13 cellular contexts compared by ENCODE assay signal in the genomic region with DNA sequence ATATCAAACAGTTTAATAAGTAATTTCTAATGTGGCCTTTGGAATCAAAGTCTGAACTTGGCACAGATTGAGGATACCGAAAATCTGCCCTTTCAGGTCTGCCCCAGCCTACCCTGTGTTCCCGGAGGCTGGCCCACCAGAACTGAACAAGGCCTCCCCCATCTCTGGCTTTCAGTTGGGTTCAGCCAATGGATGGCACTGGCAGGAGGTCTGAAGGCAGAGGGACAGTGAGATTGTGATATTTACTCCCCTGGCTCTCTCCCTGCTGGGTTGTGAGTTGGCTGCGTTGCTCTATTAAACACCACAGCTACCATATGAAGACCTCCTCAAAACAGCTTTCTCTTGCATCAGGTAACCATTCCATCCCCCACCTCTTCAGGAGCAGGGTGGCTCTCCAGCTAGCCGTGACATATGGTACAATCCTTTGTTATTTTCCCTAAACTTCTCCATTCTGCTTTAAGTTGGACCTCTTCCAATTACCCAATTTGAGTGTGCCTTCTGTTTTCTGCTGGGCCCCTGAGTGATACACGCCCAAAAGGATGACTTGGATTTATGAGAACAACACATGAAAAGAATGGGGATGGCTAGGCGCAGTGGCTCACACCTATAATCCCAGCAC. TPM values are rescaled to one million over a fixed set of nuclear protein-coding genes. Genes with fewer than 3 reads are reported as not detected.
DNase-seq lines count a peak whose midpoint lies in the region; ATAC-seq and TF ChIP-seq lines count a peak whose summit lies in the region.
"Had no signal": no experiment of that assay in that cellular context is flagged by ENCODE, and none has a peak within 500 bp of the region (broad histone marks: within the 10 kb centered on the region; RNA-seq: fewer than 3 reads in every experiment).

No MANE protein-coding gene starts in this region.

- H3K4me1 ChIP-seq in HEK293 (ENCODE audit: control insufficient read depth, insufficient read depth, low read length) = peaks cover 18% of the 10 kb centered on the region
- H3K4me1 ChIP-seq in smooth muscle cell (ENCODE audit: low read depth) = peaks cover 41% of the 10 kb centered on the region

- peak; percentile 33 for ATAC-seq in esophagus mucosa

- H3F3A ChIP-seq in smooth muscle cell (ENCODE audit: low read depth) = peaks cover 43% of the 10 kb centered on the region

- H3K9ac ChIP-seq in smooth muscle cell (ENCODE audit: low read depth) = no peak overlapping the region

- CTCF ChIA-PET in HEK293 (lab: Yijun Ruan, JAX) = interaction anchor here (1.3 kb wide), 1 partner anchor 64 kb away, joined by 5 read pairs; no protein-coding TSS in a partner anchor

- no peaks in the 10 kb centered on the region for H4K20me1 ChIP-seq in smooth muscle cell (ENCODE audit: low read depth)

- H3K4me3 ChIP-seq in HEK293 (ENCODE audit: low read depth, low read length) (no peak overlapping the region), smooth muscle cell (no peak overlapping the region)
- H3K4me3 ChIP-seq: adrenal gland had no signal

- H3K9me3 ChIP-seq in HEK293 (ENCODE audit: control insufficient read depth, insufficient read depth, low read depth, low read length) (no peaks in the 10 kb centered on the region), smooth muscle cell (replicated peaks; ENCODE audit: low read depth) (no peaks in the 10 kb centered on the region)
- H3K9me3 ChIP-seq: adrenal gland had no signal

- POLR2A ChIA-PET in HEK293 (lab: Yijun Ruan, JAX) = no interaction called here

- TF ChIP-seq CTCF in HEK293 (tag by site-specific recombination; IDR thresholded peaks at IDR 0.05) (no peak), smooth muscle cell (IDR thresholded peaks at IDR 0.05; ENCODE audit: borderline replicate concordance, insufficient read depth, poor library complexity, severe bottlenecking) (no peak)

- 89% methylated on average over 6 of the region's 6 CpGs for WGBS in smooth muscle cell (ENCODE audit: low lambda C conversion rate)

- no peak overlapping the region for H2AFZ ChIP-seq in smooth muscle cell (ENCODE audit: low read depth)

- DNase-seq in NCI-H524 (lab: John Stamatoyannopoulos, UW) = peak; percentile 89 to 92
- no peak for DNase-seq in smooth muscle cell (lab: John Stamatoyannopoulos, UW; ENCODE audit: unreplicated experiment)
- no peak for DNase-seq in midbrain (lab: John Stamatoyannopoulos, UW)
- no peak for DNase-seq in OCI-M2 (lab: John Stamatoyannopoulos, UW; ENCODE audit: unreplicated experiment)
- DNase-seq in AG20443 (ENCODE audit: low spot score) = no peak
- DNase-seq: activated CD8-positive, alpha-beta memory T cell treated with anti-CD3 and anti-CD28 coated beads, Interleukin-2, amount 50 U/mL, for 4 hours; adrenal gland; DND-41; stimulated activated CD4-positive, alpha-beta T cell treated with anti-CD3 and anti-CD28 coated beads, Interleukin-12 subunit alpha, Interleukin-12 subunit beta, amount 100 ng/mL, for 4 hours; stimulated activated CD8-positive, alpha-beta memory T cell treated with anti-CD3 and anti-CD28 coated beads, Interleukin-4, amount 100 ng/mL, for 48 hours had no signal

- no peaks in the 10 kb centered on the region for H3K27me3 ChIP-seq in smooth muscle cell (ENCODE audit: low read depth)
- H3K27me3 ChIP-seq: adrenal gland had no signal

- H3K27ac ChIP-seq in HEK293 (ENCODE audit: extremely low read depth, low read depth, low read length) (no peak overlapping the region), smooth muscle cell (ENCODE audit: low read depth) (peak overlapping the region; percentile 93)
- H3K27ac ChIP-seq: HL-60 had no signal

- H3K36me3 ChIP-seq in HEK293 (ENCODE audit: control insufficient read depth in 2 of 2, insufficient read depth in 1 of 2, low read length in 2 of 2) = no peaks in the 10 kb centered on the region
- no peaks in the 10 kb centered on the region for H3K36me3 ChIP-seq in smooth muscle cell (ENCODE audit: low read depth)
- H3K36me3 ChIP-seq: adrenal gland had no signal

- no peak overlapping the region for H3K4me2 ChIP-seq in smooth muscle cell

- peaks cover 81% of the 10 kb centered on the region for H3K79me2 ChIP-seq in smooth muscle cell (ENCODE audit: low read depth)

TF ChIP-seq in HEK293, 187 proteins besides CTCF, POLR2A, EP300 and RAD21 (continues in another document):
- 0 out of 2 replicates have a peak, but pooled peaks have one; percentile 25 for TF ChIP-seq ZNF335 (tag by site-specific recombination; conservative IDR thresholded peaks at IDR 0.05)
- no peak for TF ChIP-seq ZNF292 (tag by site-specific recombination; IDR thresholded peaks at IDR 0.05; ENCODE audit: borderline replicate concordance, low read depth)
- TF ChIP-seq KLF1 (tag by site-specific recombination; IDR thresholded peaks at IDR 0.05) = peak; percentile 74; the same call in 1 of the 2 replicates
- TF ChIP-seq, protein P1, sequence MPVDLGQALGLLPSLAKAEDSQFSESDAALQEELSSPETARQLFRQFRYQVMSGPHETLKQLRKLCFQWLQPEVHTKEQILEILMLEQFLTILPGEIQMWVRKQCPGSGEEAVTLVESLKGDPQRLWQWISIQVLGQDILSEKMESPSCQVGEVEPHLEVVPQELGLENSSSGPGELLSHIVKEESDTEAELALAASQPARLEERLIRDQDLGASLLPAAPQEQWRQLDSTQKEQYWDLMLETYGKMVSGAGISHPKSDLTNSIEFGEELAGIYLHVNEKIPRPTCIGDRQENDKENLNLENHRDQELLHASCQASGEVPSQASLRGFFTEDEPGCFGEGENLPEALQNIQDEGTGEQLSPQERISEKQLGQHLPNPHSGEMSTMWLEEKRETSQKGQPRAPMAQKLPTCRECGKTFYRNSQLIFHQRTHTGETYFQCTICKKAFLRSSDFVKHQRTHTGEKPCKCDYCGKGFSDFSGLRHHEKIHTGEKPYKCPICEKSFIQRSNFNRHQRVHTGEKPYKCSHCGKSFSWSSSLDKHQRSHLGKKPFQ (tag by site-specific recombination; IDR thresholded peaks at IDR 0.05) = peak; percentile 51
- peak; percentile 32; the same call in 1 of the 2 replicates for TF ChIP-seq ZIC2 (tag by site-specific recombination; IDR thresholded peaks at IDR 0.05)
- TF ChIP-seq, protein P2, sequence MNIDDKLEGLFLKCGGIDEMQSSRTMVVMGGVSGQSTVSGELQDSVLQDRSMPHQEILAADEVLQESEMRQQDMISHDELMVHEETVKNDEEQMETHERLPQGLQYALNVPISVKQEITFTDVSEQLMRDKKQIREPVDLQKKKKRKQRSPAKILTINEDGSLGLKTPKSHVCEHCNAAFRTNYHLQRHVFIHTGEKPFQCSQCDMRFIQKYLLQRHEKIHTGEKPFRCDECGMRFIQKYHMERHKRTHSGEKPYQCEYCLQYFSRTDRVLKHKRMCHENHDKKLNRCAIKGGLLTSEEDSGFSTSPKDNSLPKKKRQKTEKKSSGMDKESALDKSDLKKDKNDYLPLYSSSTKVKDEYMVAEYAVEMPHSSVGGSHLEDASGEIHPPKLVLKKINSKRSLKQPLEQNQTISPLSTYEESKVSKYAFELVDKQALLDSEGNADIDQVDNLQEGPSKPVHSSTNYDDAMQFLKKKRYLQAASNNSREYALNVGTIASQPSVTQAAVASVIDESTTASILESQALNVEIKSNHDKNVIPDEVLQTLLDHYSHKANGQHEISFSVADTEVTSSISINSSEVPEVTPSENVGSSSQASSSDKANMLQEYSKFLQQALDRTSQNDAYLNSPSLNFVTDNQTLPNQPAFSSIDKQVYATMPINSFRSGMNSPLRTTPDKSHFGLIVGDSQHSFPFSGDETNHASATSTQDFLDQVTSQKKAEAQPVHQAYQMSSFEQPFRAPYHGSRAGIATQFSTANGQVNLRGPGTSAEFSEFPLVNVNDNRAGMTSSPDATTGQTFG (tag by site-specific recombination; IDR thresholded peaks at IDR 0.05; ENCODE audit: borderline replicate concordance) = no peak
- TF ChIP-seq, protein P3, sequence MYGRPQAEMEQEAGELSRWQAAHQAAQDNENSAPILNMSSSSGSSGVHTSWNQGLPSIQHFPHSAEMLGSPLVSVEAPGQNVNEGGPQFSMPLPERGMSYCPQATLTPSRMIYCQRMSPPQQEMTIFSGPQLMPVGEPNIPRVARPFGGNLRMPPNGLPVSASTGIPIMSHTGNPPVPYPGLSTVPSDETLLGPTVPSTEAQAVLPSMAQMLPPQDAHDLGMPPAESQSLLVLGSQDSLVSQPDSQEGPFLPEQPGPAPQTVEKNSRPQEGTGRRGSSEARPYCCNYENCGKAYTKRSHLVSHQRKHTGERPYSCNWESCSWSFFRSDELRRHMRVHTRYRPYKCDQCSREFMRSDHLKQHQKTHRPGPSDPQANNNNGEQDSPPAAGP (tag by site-specific recombination; IDR thresholded peaks at IDR 0.05) = peak; percentile 64; the same call in 1 of the 2 replicates
- TF ChIP-seq, protein P4, sequence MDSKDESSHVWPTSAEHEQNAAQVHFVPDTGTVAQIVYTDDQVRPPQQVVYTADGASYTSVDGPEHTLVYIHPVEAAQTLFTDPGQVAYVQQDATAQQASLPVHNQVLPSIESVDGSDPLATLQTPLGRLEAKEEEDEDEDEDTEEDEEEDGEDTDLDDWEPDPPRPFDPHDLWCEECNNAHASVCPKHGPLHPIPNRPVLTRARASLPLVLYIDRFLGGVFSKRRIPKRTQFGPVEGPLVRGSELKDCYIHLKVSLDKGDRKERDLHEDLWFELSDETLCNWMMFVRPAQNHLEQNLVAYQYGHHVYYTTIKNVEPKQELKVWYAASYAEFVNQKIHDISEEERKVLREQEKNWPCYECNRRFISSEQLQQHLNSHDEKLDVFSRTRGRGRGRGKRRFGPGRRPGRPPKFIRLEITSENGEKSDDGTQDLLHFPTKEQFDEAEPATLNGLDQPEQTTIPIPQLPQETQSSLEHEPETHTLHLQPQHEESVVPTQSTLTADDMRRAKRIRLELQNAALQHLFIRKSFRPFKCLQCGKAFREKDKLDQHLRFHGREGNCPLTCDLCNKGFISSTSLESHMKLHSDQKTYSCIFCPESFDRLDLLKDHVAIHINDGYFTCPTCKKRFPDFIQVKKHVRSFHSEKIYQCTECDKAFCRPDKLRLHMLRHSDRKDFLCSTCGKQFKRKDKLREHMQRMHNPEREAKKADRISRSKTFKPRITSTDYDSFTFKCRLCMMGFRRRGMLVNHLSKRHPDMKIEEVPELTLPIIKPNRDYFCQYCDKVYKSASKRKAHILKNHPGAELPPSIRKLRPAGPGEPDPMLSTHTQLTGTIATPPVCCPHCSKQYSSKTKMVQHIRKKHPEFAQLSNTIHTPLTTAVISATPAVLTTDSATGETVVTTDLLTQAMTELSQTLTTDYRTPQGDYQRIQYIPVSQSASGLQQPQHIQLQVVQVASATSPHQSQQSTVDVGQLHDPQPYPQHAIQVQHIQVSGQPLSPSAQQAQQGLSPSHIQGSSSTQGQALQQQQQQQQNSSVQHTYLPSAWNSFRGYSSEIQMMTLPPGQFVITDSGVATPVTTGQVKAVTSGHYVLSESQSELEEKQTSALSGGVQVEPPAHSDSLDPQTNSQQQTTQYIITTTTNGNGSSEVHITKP (tag by site-specific recombination; IDR thresholded peaks at IDR 0.05) = peak; percentile 97
- peak; percentile 36; the same call in 1 of the 2 replicates for TF ChIP-seq WT1 (tag by site-specific recombination; IDR thresholded peaks at IDR 0.05)
- peak; percentile 79 for TF ChIP-seq OSR2 (tag by site-specific recombination; IDR thresholded peaks at IDR 0.05)
- peak; percentile 76 for TF ChIP-seq ZBTB8A (tag by site-specific recombination; IDR thresholded peaks at IDR 0.05)

RNA-seq across cellular contexts. Expression of a gene that starts 28.1 kb away (rescaled TPM):
- 12.4 TPM for total RNA-seq in esophagus mucosa
- 14.1 and 17.9 TPM in 2 replicates for total RNA-seq in smooth muscle cell
- 9.4 and 12.7 TPM in 2 replicates for polyA plus RNA-seq in smooth muscle cell

Comparison
In these comparisons a context has a peak if more than half of its experiments do, and no peak if none do; other contexts are left out.
1. DNase-seq: peak in NCI-H524 (2 of 2); none in smooth muscle cell (single experiment), midbrain (single experiment), OCI-M2 (single experiment) and AG20443 (single experiment).